In the genomic region with DNA sequence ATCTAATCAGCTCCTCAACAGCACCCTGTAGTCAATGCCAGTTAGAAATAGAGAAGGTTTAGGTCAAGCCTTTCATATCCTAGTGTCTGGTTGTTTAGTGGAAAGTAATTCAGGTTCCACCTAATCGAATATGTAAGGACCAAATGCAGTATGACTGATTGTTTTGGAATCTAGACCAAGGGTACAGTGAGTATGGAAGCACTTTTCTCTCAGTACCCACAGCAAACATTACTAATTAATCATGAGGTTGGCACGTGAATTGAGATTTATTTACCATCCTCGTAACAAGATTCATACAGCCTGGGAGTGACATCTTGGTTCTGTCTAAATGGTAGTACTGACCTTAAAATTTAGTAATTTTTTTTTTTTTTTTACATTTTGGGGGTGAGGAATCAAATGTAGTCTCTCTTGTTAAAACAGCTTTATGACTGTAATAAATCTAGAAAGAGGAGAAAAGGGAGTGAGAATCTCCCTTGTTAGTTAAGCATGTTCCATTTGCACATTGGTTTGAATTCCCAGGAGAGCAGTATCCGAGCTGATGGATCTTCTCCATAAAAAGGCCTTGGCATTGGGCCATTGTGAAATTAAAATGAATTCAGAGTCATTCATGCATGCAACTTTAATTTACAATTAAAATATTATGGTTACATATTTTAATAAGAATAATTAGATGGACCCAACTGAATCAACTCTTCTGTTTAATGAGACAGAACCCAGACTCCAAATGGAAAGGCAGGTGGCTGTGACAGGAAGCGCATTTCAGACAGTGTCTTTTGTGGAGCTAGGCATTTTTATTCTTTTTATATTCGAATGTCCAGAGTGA, we compare ENCODE assay signal across 13 cellular contexts. TPM values are rescaled to one million over a fixed set of nuclear protein-coding genes. Genes with fewer than 3 reads are reported as not detected.
A peak's percentile ranks its signal among the peaks of the same experiment; 100 is the strongest.
DNase-seq lines count a peak whose midpoint lies in the region; ATAC-seq and TF ChIP-seq lines count a peak whose summit lies in the region.
"Had no signal": no experiment of that assay in that cellular context is flagged by ENCODE, and none has a peak within 500 bp of the region (broad histone marks: within the 10 kb centered on the region; RNA-seq: fewer than 3 reads in every experiment).

No MANE protein-coding gene starts in this region.

- H3K27me3 Mint-ChIP-seq in immature natural killer cell (ENCODE audit: low read depth in 3 of 3) = peaks cover 0 to 3% (median 3%) of the 10 kb centered on the region in 3 donors
- H3K27me3 Mint-ChIP-seq: stimulated activated naive B cell treated with anti-CD40 and anti-IgM and Interleukin-4, amounts not matched to agents 10 μg/mL and 1 μg/mL and 100 μg/mL, for 72 hours had no signal

- no peak overlapping the region for H3K4me2 ChIP-seq in OCI-LY7 (ENCODE audit: low read length)
- H3K4me2 ChIP-seq: SK-N-SH had no signal

- TSS peak; percentile 20 for BruUV-seq in OCI-LY7 (replicated peaks; lab: Mats Ljungman, UMichigan)

- CTCF ChIA-PET in OCI-LY7 (lab: Charles Lee; ENCODE audit: unreplicated experiment) = no interaction called here

- H3K4me1 Mint-ChIP-seq in immature natural killer cell = peaks cover 1 to 21% of the 10 kb centered on the region in 2 donors

- no peak overlapping the region for H3K27ac Mint-ChIP-seq in immature natural killer cell

- no peak overlapping the region for H3K4me3 Mint-ChIP-seq in immature natural killer cell

- ATAC-seq in GM21737 (IDR thresholded peaks at IDR 0.05; ENCODE audit: unreplicated experiment) = no peak
- ATAC-seq in HG02852 (IDR thresholded peaks at IDR 0.05; ENCODE audit: unreplicated experiment) = no peak

- H3K36me3 Mint-ChIP-seq in immature natural killer cell = peaks cover 10 to 41% (median 22%) of the 10 kb centered on the region in 3 donors

- no peaks in the 10 kb centered on the region for H3K9me3 Mint-ChIP-seq in immature natural killer cell
- H3K9me3 Mint-ChIP-seq: stimulated activated naive B cell treated with anti-CD40 and anti-IgM and Interleukin-4, amounts not matched to agents 10 μg/mL and 1 μg/mL and 100 μg/mL, for 72 hours had no signal

- no peak overlapping the region for H3K4me3 ChIP-seq in OCI-LY7 (ENCODE audit: low read depth, low read length, poor library complexity, severe bottlenecking)

- H3K27ac ChIP-seq in OCI-LY7 (ENCODE audit: low read depth, low read length, poor library complexity, severe bottlenecking) = no peak overlapping the region

- H3K4me1 ChIP-seq in OCI-LY7 (ENCODE audit: insufficient read depth, low read length, poor library complexity, severe bottlenecking) = peaks cover 2% of the 10 kb centered on the region

- H3K9me3 ChIP-seq in OCI-LY7 (ENCODE audit: low read length) = no peaks in the 10 kb centered on the region
- H3K9me3 ChIP-seq: SK-N-SH had no signal

- TF ChIP-seq CTCF in OCI-LY7 (conservative IDR thresholded peaks at IDR 0.05; ENCODE audit: low read length) = no peak

- H3K9me2 ChIP-seq in OCI-LY7 (ENCODE audit: insufficient read depth, low read length) = no peaks in the 10 kb centered on the region
- H3K9me2 ChIP-seq: SK-N-SH had no signal

- POLR2A ChIA-PET in OCI-LY7 (lab: Charles Lee) = interaction anchor here (0.6 kb wide), 1 partner anchor 54 kb away, joined by 3 read pairs; no protein-coding TSS in a partner anchor

- no peak overlapping the region for H2AFZ ChIP-seq in OCI-LY7 (ENCODE audit: low read length)

- intact Hi-C loops in OCI-LY7 (cut with micrococcal nuclease; ENCODE audit: unreplicated experiment) = no loop called here

- DNase-seq in DMS79 (lab: John Stamatoyannopoulos, UW) = peak; percentile 92
- DNase-seq in NCI-H1436 (lab: John Stamatoyannopoulos, UW) = peak; percentile 73
- no peak for DNase-seq in OCI-LY7 (ENCODE audit: low spot score)
- peak; percentile 86 for DNase-seq in kidney tubule cell (ENCODE audit: low spot score)
- no peak for DNase-seq in immature natural killer cell
- no peak for DNase-seq in activated T-cell treated with anti-CD3 and anti-CD28 coated beads, Interleukin-2, amount 50 U/mL, for 1 hour
- DNase-seq: cortex of kidney; IMR-90; SK-N-SH; stimulated activated CD4-positive, alpha-beta T cell treated with anti-CD3 and anti-CD28 coated beads, Interleukin-4, amount 100 ng/mL, for 24 hours; stimulated activated naive B cell treated with anti-CD40 and anti-IgM and Interleukin-4, amounts not matched to agents 10 μg/mL and 1 μg/mL and 100 μg/mL, for 72 hours had no signal

- H3K36me3 ChIP-seq in OCI-LY7 (ENCODE audit: insufficient read depth, low read length) = peaks cover 57% of the 10 kb centered on the region

- no peaks in the 10 kb centered on the region for H4K20me1 ChIP-seq in OCI-LY7 (ENCODE audit: insufficient read depth, low read length)

- no peaks in the 10 kb centered on the region for H3K79me2 ChIP-seq in OCI-LY7 (ENCODE audit: insufficient read depth, low read depth, low read length)

RNA-seq across cellular contexts. Expression of a gene that starts 57.5 kb away (rescaled TPM):
- 14.3 and 14.5 TPM in 2 replicates for total RNA-seq in OCI-LY7 (2014; rRNA removed; shearing (Covaris generic))
- total RNA-seq in OCI-LY7 (2022) = 31.6 and 32.9 TPM in 2 replicates
- 10 to 100 TPM; 50.1 to 54.3 (median 51.8) TPM for polyA plus RNA-seq in immature natural killer cell
- total RNA-seq: IMR-90 had no signal
- polyA plus RNA-seq: IMR-90 had no signal

Comparison
In these comparisons a context has a peak if more than half of its experiments do, and no peak if none do; other contexts are left out.
1. DNase-seq: peak in DMS79 (single experiment), NCI-H1436 (single experiment) and kidney tubule cell (single experiment); none in OCI-LY7 (single experiment), immature natural killer cell (0 of 3) and activated T-cell treated with anti-CD3 and anti-CD28 coated beads, Interleukin-2, amount 50 U/mL, for 1 hour (single experiment).